In genomic region chr6:107114872-107115694, GRCh38 we compare ENCODE assay signal across 7 cellular contexts. TPM values are rescaled to one million over a fixed set of nuclear protein-coding genes. Genes with fewer than 3 reads are reported as not detected.
A peak's percentile ranks its signal among the peaks of the same experiment; 100 is the strongest.
DNase-seq lines count a peak whose midpoint lies in the region; ATAC-seq and TF ChIP-seq lines count a peak whose summit lies in the region.

TSS of gene BEND3 (minus strand) at chr6:107115515. CDS start at chr6:107099285, 16,230 bp downstream.

- no peaks in the 10 kb centered on the region for H3K36me3 ChIP-seq in osteoblast (ENCODE audit: insufficient read depth, low read length)

- peak within 1 kb of the TSS; percentile 95 for H3K4me2 ChIP-seq in osteoblast (ENCODE audit: insufficient read depth, low read length)

- H3K9me3 Mint-ChIP-seq in glutamatergic neuron (ENCODE audit: unreplicated experiment): peaks cover 21% of the 10 kb centered on the region

- H3K27me3 ChIP-seq in osteoblast (ENCODE audit: insufficient read depth, low read length): peaks cover 22% of the 10 kb centered on the region

- H3K36me3 Mint-ChIP-seq in glutamatergic neuron (ENCODE audit: unreplicated experiment): no peaks in the 10 kb centered on the region

- peaks cover 12% of the 10 kb centered on the region for H3K4me1 ChIP-seq in osteoblast (ENCODE audit: insufficient read depth, low read length)

- DNase-seq in NOMO-1 treated with DMSO at 0.1 percent for 48 hours (lab: John Stamatoyannopoulos, UW; ENCODE audit: unreplicated experiment): peak; percentile 27
- peak; percentile 29 for DNase-seq in activated gamma-delta T cell treated with Interleukin-2 at 50 U/mL for 16 hours
- peak; percentile 62 for DNase-seq in glutamatergic neuron
- DNase-seq in osteoblast (ENCODE audit: insufficient read length, low spot score, missing footprints): peak; percentile 90
- no peak for DNase-seq in DMS114 treated with DMSO at 0.1 percent for 48 hours (lab: John Stamatoyannopoulos, UW; ENCODE audit: unreplicated experiment)

- H3K4me3 ChIP-seq in osteoblast (ENCODE audit: insufficient read depth, low read length): peak within 1 kb of the TSS; percentile 75

- H3K27ac Mint-ChIP-seq in glutamatergic neuron (ENCODE audit: unreplicated experiment): peak within 1 kb of the TSS; percentile 99

- H2AFZ ChIP-seq in osteoblast (ENCODE audit: low read length): peak within 1 kb of the TSS; percentile 80

- peaks cover 15% of the 10 kb centered on the region for H3K4me1 Mint-ChIP-seq in glutamatergic neuron (ENCODE audit: low read depth, unreplicated experiment)

- no peaks in the 10 kb centered on the region for H3K79me2 ChIP-seq in osteoblast (ENCODE audit: insufficient read depth, low read length)

- H4K20me1 ChIP-seq in osteoblast (ENCODE audit: insufficient read depth, low read length): no peaks in the 10 kb centered on the region

- peak; percentile 27 for ATAC-seq in HG02852 (IDR thresholded peaks at IDR 0.05; ENCODE audit: unreplicated experiment)

- peak within 1 kb of the TSS; percentile 93 for H3K4me3 Mint-ChIP-seq in glutamatergic neuron (ENCODE audit: unreplicated experiment)

- H3K27ac ChIP-seq in osteoblast (ENCODE audit: low read depth, low read length): no peak within 1 kb of the TSS

- no peaks in the 10 kb centered on the region for H3K9me3 ChIP-seq in osteoblast (ENCODE audit: low read depth, low read length)

- TF ChIP-seq CTCF in glutamatergic neuron (IDR thresholded peaks at IDR 0.05; ENCODE audit: partially characterized antibody, unreplicated experiment): no peak
- no peak for TF ChIP-seq CTCF in osteoblast (IDR thresholded peaks at IDR 0.05; ENCODE audit: extremely low read depth, low read depth, low read length)

- TF ChIP-seq POLR2A in GM18526 (IDR thresholded peaks at IDR 0.05; ENCODE audit: extremely low read depth, insufficient read length): peak; percentile 4

- H3K27me3 Mint-ChIP-seq in glutamatergic neuron (ENCODE audit: unreplicated experiment): peaks cover 23% of the 10 kb centered on the region

RNA-seq across cellular contexts. Expression of gene BEND3, which starts in this region (rescaled TPM):
- total RNA-seq in glutamatergic neuron (ENCODE audit: unreplicated experiment): 10.9 TPM
- total RNA-seq in osteoblast: 3.2 and 3.6 TPM in 2 replicates
